16 cellular contexts compared by ENCODE assay signal in genomic region chr18:13433685-13434084, GRCh38.
"Had no signal": no experiment of that assay in that cellular context is flagged by ENCODE, and none has a peak within 500 bp of the region (broad histone marks: within the 10 kb centered on the region; RNA-seq: fewer than 3 reads in every experiment).

No MANE protein-coding gene starts in this region.

- H3K4me3 ChIP-seq: dorsolateral prefrontal cortex, esophagus muscularis mucosa, gastrocnemius medialis, left ventricle myocardium inferior, psoas muscle, testis, vagina had no signal

- H3K27ac Mint-ChIP-seq: activated naive CD4-positive, alpha-beta T cell treated with anti-CD3 and anti-CD28 coated beads, Interleukin-2, amount 50 U/mL, for 72 hours; stimulated activated naive CD8-positive, alpha-beta T cell treated with anti-CD3 and anti-CD28 coated beads, Interleukin-15, Interleukin-2, amounts not matched to agents 100 ng/mL and 50 ng/mL, for 24 hours had no signal

- H3K27me3 Mint-ChIP-seq: stimulated activated naive CD8-positive, alpha-beta T cell treated with anti-CD3 and anti-CD28 coated beads, Interleukin-15, Interleukin-2, amounts not matched to agents 100 ng/mL and 50 ng/mL, for 24 hours had no signal

- DNase-seq: activated CD4-positive, alpha-beta T cell treated with anti-CD3 and anti-CD28 coated beads for 4 hours; activated effector memory CD4-positive, alpha-beta T cell treated with Interleukin-2 at 50 U/mL for 16 hours; amygdala; brain microvascular endothelial cell; dorsolateral prefrontal cortex; gastrocnemius medialis; kidney; left ventricle myocardium inferior; psoas muscle; stimulated activated CD4-positive, alpha-beta T cell treated with anti-CD3 and anti-CD28 coated beads, Interleukin-2, amount 100 ng/mL, for 48 hours; testis had no signal

- H3K9me3 Mint-ChIP-seq: activated naive CD4-positive, alpha-beta T cell treated with anti-CD3 and anti-CD28 coated beads, Interleukin-2, amount 50 U/mL, for 72 hours; stimulated activated naive CD8-positive, alpha-beta T cell treated with anti-CD3 and anti-CD28 coated beads, Interleukin-15, Interleukin-2, amounts not matched to agents 100 ng/mL and 50 ng/mL, for 24 hours had no signal

- H3K4me3 Mint-ChIP-seq: stimulated activated naive CD8-positive, alpha-beta T cell treated with anti-CD3 and anti-CD28 coated beads, Interleukin-15, Interleukin-2, amounts not matched to agents 100 ng/mL and 50 ng/mL, for 24 hours had no signal

- ATAC-seq: gastrocnemius medialis, psoas muscle, sciatic nerve had no signal

- H3K9me3 ChIP-seq: esophagus muscularis mucosa, gastrocnemius medialis, left ventricle myocardium inferior, psoas muscle, testis, vagina had no signal
